In genomic region chr17:7239091-7240027, GRCh38 we compare ENCODE assay signal across 8 cellular contexts. TPM values are rescaled to one million over a fixed set of nuclear protein-coding genes. Genes with fewer than 3 reads are reported as not detected.
DNase-seq lines count a peak whose midpoint lies in the region; ATAC-seq, FAIRE-seq and TF ChIP-seq lines count a peak whose summit lies in the region.

TSS of gene PHF23 (minus strand) at chr17:7239457. CDS start at chr17:7239279, 178 bp downstream.

- H3K4me3 ChIP-seq in WI38 (ENCODE audit: low read depth, low read length) (peak within 1 kb of the TSS; percentile 99), bronchial epithelial cell (ENCODE audit: low read depth, low read length) (peak within 1 kb of the TSS; percentile 74), iPS-20b (ENCODE audit: low read length) (peak within 1 kb of the TSS; percentile 98), skin epidermis (peak within 1 kb of the TSS; percentile 78 to 98 (median 94))

- H3K4me1 ChIP-seq in iPS-20b (ENCODE audit: insufficient read depth, low read length) = peaks cover 24% of the 10 kb centered on the region

- H3K27ac ChIP-seq in iPS-20b (ENCODE audit: low read length) = peak within 1 kb of the TSS; percentile 93
- H3K27ac ChIP-seq in skin epidermis = peak within 1 kb of the TSS; percentile 87 to 100 (median 97)

- peak within 1 kb of the TSS; percentile 99 for H3K9ac ChIP-seq in iPS-20b (ENCODE audit: low read depth, low read length)

- no peaks in the 10 kb centered on the region for H3K9me3 ChIP-seq in iPS-20b (ENCODE audit: insufficient read depth, low read depth, low read length)

- peaks cover 18% of the 10 kb centered on the region for H3K36me3 ChIP-seq in bronchial epithelial cell (ENCODE audit: control insufficient read depth, insufficient read depth, low read length)
- peaks cover 43% of the 10 kb centered on the region for H3K36me3 ChIP-seq in iPS-20b (ENCODE audit: insufficient read depth, low read depth, low read length)

- H3K27me3 ChIP-seq in bronchial epithelial cell (ENCODE audit: control insufficient read depth, insufficient read depth, low read length) (no peaks in the 10 kb centered on the region), iPS-20b (ENCODE audit: insufficient read depth, low read length) (no peaks in the 10 kb centered on the region)

- TF ChIP-seq CTCF in WI38 (IDR thresholded peaks at IDR 0.05; ENCODE audit: low read depth, low read length) (no peak), bronchial epithelial cell (IDR thresholded peaks at IDR 0.05; ENCODE audit: insufficient read depth, low read length, severe bottlenecking) (no peak)

- peak; percentile 98 for FAIRE-seq in A204.1 (lab: Jason Lieb, UNC)
- FAIRE-seq in bronchial epithelial cell (lab: Jason Lieb, UNC) = no peak

- ATAC-seq in GM18868 (IDR thresholded peaks at IDR 0.05; ENCODE audit: unreplicated experiment) (peak; percentile 52), HG03135 (IDR thresholded peaks at IDR 0.05; ENCODE audit: unreplicated experiment) (peak; percentile 44)

- DNase-seq in NCI-H2227 treated with DMSO at 0.1 percent for 48 hours (lab: John Stamatoyannopoulos, UW) = peak; percentile 94
- DNase-seq in bronchial epithelial cell (ENCODE audit: low read depth) = peak; percentile 98

RNA-seq across cellular contexts. Expression of gene PHF23, which starts in this region (rescaled TPM):
- total RNA-seq in bronchial epithelial cell = 27.4 and 34.9 TPM in 2 replicates

Comparison
In these comparisons a context has a peak if more than half of its experiments do, and no peak if none do; other contexts are left out.
1. Peak in every context shown above with its lines: DNase-seq, ATAC-seq, H3K4me3 ChIP-seq and H3K27ac ChIP-seq.